In the genomic region with DNA sequence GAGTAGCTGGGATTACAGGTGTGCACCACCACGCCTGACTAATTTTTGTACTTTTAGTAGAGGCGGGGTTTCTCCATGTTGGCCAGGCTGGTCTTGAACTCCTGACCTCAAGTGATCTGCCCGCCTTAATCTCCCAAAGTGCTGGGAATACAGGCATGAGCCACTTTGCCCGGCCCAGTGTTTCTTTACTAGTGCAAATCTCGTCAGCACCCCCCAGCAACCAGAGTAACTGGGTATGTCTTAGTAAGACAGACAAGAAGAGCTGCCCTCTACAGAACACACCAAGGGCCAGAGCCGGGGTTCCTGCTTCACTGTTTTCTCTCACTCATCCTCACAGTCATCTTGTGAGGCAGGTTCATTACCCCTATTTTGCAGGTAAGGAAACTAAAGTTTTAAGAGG, we compare ENCODE assay signal across 1 cellular context.
TF ChIP-seq lines count a peak whose summit lies in the region.

No MANE protein-coding gene starts in this region.

TF ChIP-seq in liver, 16 proteins besides CTCF, POLR2A, EP300 and RAD21:
- TF ChIP-seq, protein P1, sequence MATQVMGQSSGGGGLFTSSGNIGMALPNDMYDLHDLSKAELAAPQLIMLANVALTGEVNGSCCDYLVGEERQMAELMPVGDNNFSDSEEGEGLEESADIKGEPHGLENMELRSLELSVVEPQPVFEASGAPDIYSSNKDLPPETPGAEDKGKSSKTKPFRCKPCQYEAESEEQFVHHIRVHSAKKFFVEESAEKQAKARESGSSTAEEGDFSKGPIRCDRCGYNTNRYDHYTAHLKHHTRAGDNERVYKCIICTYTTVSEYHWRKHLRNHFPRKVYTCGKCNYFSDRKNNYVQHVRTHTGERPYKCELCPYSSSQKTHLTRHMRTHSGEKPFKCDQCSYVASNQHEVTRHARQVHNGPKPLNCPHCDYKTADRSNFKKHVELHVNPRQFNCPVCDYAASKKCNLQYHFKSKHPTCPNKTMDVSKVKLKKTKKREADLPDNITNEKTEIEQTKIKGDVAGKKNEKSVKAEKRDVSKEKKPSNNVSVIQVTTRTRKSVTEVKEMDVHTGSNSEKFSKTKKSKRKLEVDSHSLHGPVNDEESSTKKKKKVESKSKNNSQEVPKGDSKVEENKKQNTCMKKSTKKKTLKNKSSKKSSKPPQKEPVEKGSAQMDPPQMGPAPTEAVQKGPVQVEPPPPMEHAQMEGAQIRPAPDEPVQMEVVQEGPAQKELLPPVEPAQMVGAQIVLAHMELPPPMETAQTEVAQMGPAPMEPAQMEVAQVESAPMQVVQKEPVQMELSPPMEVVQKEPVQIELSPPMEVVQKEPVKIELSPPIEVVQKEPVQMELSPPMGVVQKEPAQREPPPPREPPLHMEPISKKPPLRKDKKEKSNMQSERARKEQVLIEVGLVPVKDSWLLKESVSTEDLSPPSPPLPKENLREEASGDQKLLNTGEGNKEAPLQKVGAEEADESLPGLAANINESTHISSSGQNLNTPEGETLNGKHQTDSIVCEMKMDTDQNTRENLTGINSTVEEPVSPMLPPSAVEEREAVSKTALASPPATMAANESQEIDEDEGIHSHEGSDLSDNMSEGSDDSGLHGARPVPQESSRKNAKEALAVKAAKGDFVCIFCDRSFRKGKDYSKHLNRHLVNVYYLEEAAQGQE (IDR thresholded peaks at IDR 0.05): no peak
- TF ChIP-seq, protein P2, sequence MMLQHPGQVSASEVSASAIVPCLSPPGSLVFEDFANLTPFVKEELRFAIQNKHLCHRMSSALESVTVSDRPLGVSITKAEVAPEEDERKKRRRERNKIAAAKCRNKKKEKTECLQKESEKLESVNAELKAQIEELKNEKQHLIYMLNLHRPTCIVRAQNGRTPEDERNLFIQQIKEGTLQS (IDR thresholded peaks at IDR 0.05): no peak
- TF ChIP-seq NR2F2 (IDR thresholded peaks at IDR 0.05) (no peak), GABPA (IDR thresholded peaks at IDR 0.05 in 1 of 2, conservative IDR thresholded peaks at IDR 0.05 in 1 of 2) (no peak), HNF4A (conservative IDR thresholded peaks at IDR 0.05) (no peak), JUND (IDR thresholded peaks at IDR 0.05) (no peak), FOXA2 (IDR thresholded peaks at IDR 0.05) (no peak), RXRA (IDR thresholded peaks at IDR 0.05) (no peak)
- TF ChIP-seq, protein P3, sequence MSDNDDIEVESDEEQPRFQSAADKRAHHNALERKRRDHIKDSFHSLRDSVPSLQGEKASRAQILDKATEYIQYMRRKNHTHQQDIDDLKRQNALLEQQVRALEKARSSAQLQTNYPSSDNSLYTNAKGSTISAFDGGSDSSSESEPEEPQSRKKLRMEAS (IDR thresholded peaks at IDR 0.05): no peak
TF ChIP-seq in liver: peak in this region for 0.
